Comparison of ENCODE assay signal across 1 cellular context in genomic region chr2:38076250-38076709, GRCh38.
A peak's percentile ranks its signal among the peaks of the same experiment; 100 is the strongest.
TF ChIP-seq lines count a peak whose summit lies in the region.

No MANE protein-coding gene starts in this region.

TF ChIP-seq in H1, 55 proteins besides CTCF, POLR2A, EP300 and RAD21:
- TF ChIP-seq ATF2 (IDR thresholded peaks at IDR 0.05; ENCODE audit: low read length) = no peak
- 0 out of 2 replicates have a peak, but pooled peaks have one; percentile 43 for TF ChIP-seq TCF12 (IDR thresholded peaks at IDR 0.05; ENCODE audit: low read depth, low read length)
- peak; percentile 58; the same call in 1 of the 2 replicates for TF ChIP-seq E2F6 (IDR thresholded peaks at IDR 0.05)
- TF ChIP-seq USF2 (IDR thresholded peaks at IDR 0.05; ENCODE audit: low read length) = no peak
- no peak for TF ChIP-seq HDAC2 (IDR thresholded peaks at IDR 0.05; ENCODE audit: borderline replicate concordance in 1 of 2, low read depth in 2 of 2, low read length in 2 of 2)
- 0 out of 2 replicates have a peak, but pooled peaks have one; percentile 23 for TF ChIP-seq PHF8 (conservative IDR thresholded peaks at IDR 0.05; ENCODE audit: low read depth, low read length)
- peak; percentile 61 for TF ChIP-seq CTBP2 (IDR thresholded peaks at IDR 0.05; ENCODE audit: borderline replicate concordance, insufficient read depth, insufficient read length, low read length)
- TF ChIP-seq JUND (IDR thresholded peaks at IDR 0.05; ENCODE audit: low read length) = no peak
- no peak for TF ChIP-seq HDAC6 (IDR thresholded peaks at IDR 0.05; ENCODE audit: low read depth, low read length)
- TF ChIP-seq SIN3A (conservative IDR thresholded peaks at IDR 0.05 in 1 of 2, IDR thresholded peaks at IDR 0.05 in 1 of 2; ENCODE audit: low read depth in 1 of 2, low read length in 2 of 2) = no peak
- TF ChIP-seq CBX5 (IDR thresholded peaks at IDR 0.05; ENCODE audit: low read depth, low read length) = no peak
- no peak for TF ChIP-seq BCL11A (IDR thresholded peaks at IDR 0.05; ENCODE audit: low read depth in 2 of 2, low read length in 2 of 2)
- TF ChIP-seq MAX (IDR thresholded peaks at IDR 0.05) = peak; percentile 82
- no peak for TF ChIP-seq SP2 (IDR thresholded peaks at IDR 0.05; ENCODE audit: low read length)
- no peak for TF ChIP-seq TEAD4 (IDR thresholded peaks at IDR 0.05; ENCODE audit: low read depth, low read length)
